Comparison of ENCODE assay signal across 8 cellular contexts in the genomic region with DNA sequence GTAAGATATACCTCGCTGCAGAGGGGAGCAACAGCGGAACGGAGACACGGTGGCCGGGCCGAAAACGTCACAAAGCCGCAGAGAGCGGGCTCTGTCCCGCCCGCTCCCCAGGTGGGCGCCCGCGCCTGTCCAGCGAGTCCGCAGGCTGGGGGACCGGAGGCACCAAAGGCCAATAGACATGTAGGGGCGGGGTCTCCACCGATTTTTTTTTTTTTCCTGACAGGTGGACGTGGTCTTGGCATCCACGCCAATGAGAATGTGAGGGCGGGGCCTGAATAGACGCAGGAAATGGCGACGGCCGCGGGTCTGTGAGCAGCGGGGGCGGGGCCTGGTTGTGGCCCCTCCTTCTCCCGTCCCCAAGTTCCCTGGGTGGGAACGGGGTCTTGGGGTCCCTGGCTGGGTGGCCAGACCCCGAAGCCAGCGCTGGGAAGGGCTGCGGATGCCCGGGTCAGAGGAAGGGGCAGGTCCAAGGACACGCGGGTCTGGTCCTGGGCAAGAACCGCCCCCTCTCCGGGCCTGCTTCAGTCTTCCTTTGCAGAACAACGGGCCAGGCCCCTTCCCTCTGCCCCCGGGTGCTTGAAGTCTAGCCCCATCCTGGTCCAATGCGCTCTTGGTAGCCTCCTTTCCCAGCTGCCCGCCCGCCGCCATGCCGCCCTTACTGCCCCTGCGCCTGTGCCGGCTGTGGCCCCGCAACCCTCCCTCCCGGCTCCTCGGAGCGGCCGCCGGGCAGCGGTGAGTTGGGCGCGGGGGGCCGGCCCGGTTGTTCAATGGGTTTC. TPM values are rescaled to one million over a fixed set of nuclear protein-coding genes. Genes with fewer than 3 reads are reported as not detected.
DNase-seq lines count a peak whose midpoint lies in the region; ATAC-seq and TF ChIP-seq lines count a peak whose summit lies in the region.

A gene with protein sequence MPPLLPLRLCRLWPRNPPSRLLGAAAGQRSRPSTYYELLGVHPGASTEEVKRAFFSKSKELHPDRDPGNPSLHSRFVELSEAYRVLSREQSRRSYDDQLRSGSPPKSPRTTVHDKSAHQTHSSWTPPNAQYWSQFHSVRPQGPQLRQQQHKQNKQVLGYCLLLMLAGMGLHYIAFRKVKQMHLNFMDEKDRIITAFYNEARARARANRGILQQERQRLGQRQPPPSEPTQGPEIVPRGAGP (plus strand): TSS at position 340 of the 776 bp plus-strand sequence. CDS start 307 bp downstream, at position 647.

- H3K9me3 ChIP-seq in duodenal mucosa (ENCODE audit: control insufficient read depth in 1 of 2, low read length in 2 of 2) = no peaks in the 10 kb centered on the region

- no peaks in the 10 kb centered on the region for H3K36me3 ChIP-seq in ACC112 (ENCODE audit: insufficient read depth, low read length)
- H3K36me3 ChIP-seq in duodenal mucosa (ENCODE audit: control insufficient read depth in 1 of 2, insufficient read depth in 2 of 2, low read length in 2 of 2) = no peaks in the 10 kb centered on the region

- ATAC-seq in GM19025 (IDR thresholded peaks at IDR 0.05; ENCODE audit: low read depth, unreplicated experiment) = peak; percentile 41
- peak; percentile 41 for ATAC-seq in HG03460 (IDR thresholded peaks at IDR 0.05; ENCODE audit: unreplicated experiment)
- ATAC-seq in activated CD8-positive, alpha-beta T cell treated with anti-CD3 and anti-CD28 coated beads for 36 hours = peak; percentile 60

- no peak for TF ChIP-seq POLR2A in lower leg skin (IDR thresholded peaks at IDR 0.05)

- peaks cover 20% of the 10 kb centered on the region for H3K79me2 ChIP-seq in ACC112 (ENCODE audit: control insufficient read depth, insufficient read depth, low read length, unreplicated experiment)

- peak within 1 kb of the TSS; percentile 70 for H2AFZ ChIP-seq in ACC112 (ENCODE audit: low read length, unreplicated experiment)

- no peak for TF ChIP-seq CTCF in activated CD8-positive, alpha-beta T cell treated with anti-CD3 and anti-CD28 coated beads for 36 hours (IDR thresholded peaks at IDR 0.05)
- TF ChIP-seq CTCF in lower leg skin (IDR thresholded peaks at IDR 0.05) = no peak

- intact Hi-C loops in activated CD8-positive, alpha-beta T cell treated with anti-CD3 and anti-CD28 coated beads for 36 hours (cut with micrococcal nuclease) = no loop called here
- intact Hi-C loops in lower leg skin (cut with DNase I; ENCODE audit: low total_unique reads) = no loop called here

- peaks cover 10% of the 10 kb centered on the region for H3K4me1 ChIP-seq in ACC112 (ENCODE audit: control insufficient read depth, insufficient read depth, low read length, unreplicated experiment)
- H3K4me1 ChIP-seq in duodenal mucosa (ENCODE audit: control insufficient read depth in 1 of 2, insufficient read depth in 2 of 2, low read length in 2 of 2) = peaks cover 41 to 60% of the 10 kb centered on the region in 2 donors

- H3K4me3 ChIP-seq in ACC112 (ENCODE audit: low read depth, low read length) (peak within 1 kb of the TSS; percentile 76), duodenal mucosa (ENCODE audit: low read depth in 1 of 2, low read length in 2 of 2) (peak within 1 kb of the TSS; percentile 83 to 86), lower leg skin (ENCODE audit: low read depth, poor library complexity, severe bottlenecking) (peak within 1 kb of the TSS; percentile 58)

- DNase-seq in NCI-H748 (lab: John Stamatoyannopoulos, UW; ENCODE audit: unreplicated experiment) (peak; percentile 98), lower leg skin (ENCODE audit: low spot score in 2 of 2) (peak; percentile 91 to 98)
- DNase-seq in activated CD8-positive, alpha-beta T cell treated with anti-CD3 and anti-CD28 coated beads for 36 hours = peak; percentile 95
- peak; percentile 91 for DNase-seq in stimulated activated CD4-positive, alpha-beta T cell treated with anti-CD3 and anti-CD28 coated beads, Interleukin-4, amount 100 ng/mL, for 24 hours

- H3K27ac ChIP-seq in ACC112 (ENCODE audit: low read depth, low read length) (no peak within 1 kb of the TSS), duodenal mucosa (ENCODE audit: low read depth, low read length) (peak within 1 kb of the TSS; percentile 84)

- no peaks in the 10 kb centered on the region for H3K27me3 Mint-ChIP-seq in activated CD8-positive, alpha-beta T cell treated with anti-CD3 and anti-CD28 coated beads for 36 hours

- peaks cover 9% of the 10 kb centered on the region for H3K36me3 Mint-ChIP-seq in activated CD8-positive, alpha-beta T cell treated with anti-CD3 and anti-CD28 coated beads for 36 hours (ENCODE audit: low read depth)

- H3K4me3 Mint-ChIP-seq in activated CD8-positive, alpha-beta T cell treated with anti-CD3 and anti-CD28 coated beads for 36 hours = peak within 1 kb of the TSS; percentile 81

- peaks cover 29% of the 10 kb centered on the region for H3K4me1 Mint-ChIP-seq in activated CD8-positive, alpha-beta T cell treated with anti-CD3 and anti-CD28 coated beads for 36 hours (ENCODE audit: low read depth)

- CTCF ChIA-PET in activated CD8-positive, alpha-beta T cell treated with anti-CD3 and anti-CD28 coated beads for 36 hours (lab: Charles Lee) = interaction anchor here (1.1 to 1.5 kb wide), 4 partner anchors 26 to 74 kb away, joined by 3 to 5 read pairs (median 4); no protein-coding TSS in a partner anchor

- POLR2A ChIA-PET in activated CD8-positive, alpha-beta T cell treated with anti-CD3 and anti-CD28 coated beads for 36 hours (lab: Charles Lee) = interaction anchor here (1.0 to 4.6 kb wide), 6 partner anchors 9 to 45 kb away, joined by 3 to 39 read pairs (median 4); a partner anchor contains a TSS

- H3K27me3 ChIP-seq in ACC112 (ENCODE audit: insufficient read depth, low read length) (no peaks in the 10 kb centered on the region), duodenal mucosa (ENCODE audit: control insufficient read depth in 1 of 2, insufficient read depth in 2 of 2, low read length in 2 of 2) (no peaks in the 10 kb centered on the region)

- no peaks in the 10 kb centered on the region for H3K9me3 Mint-ChIP-seq in activated CD8-positive, alpha-beta T cell treated with anti-CD3 and anti-CD28 coated beads for 36 hours

- peak within 1 kb of the TSS; percentile 83 for H3K27ac Mint-ChIP-seq in activated CD8-positive, alpha-beta T cell treated with anti-CD3 and anti-CD28 coated beads for 36 hours

- H3K9ac ChIP-seq in duodenal mucosa (ENCODE audit: low read depth in 1 of 2, low read length in 2 of 2) = peak within 1 kb of the TSS; percentile 90 to 92

- WGBS in lower leg skin, 2 donors = 0 to 2% methylated on average over 37 to 57 of the region's 59 CpGs

RNA-seq across cellular contexts. Expression of the gene that starts here (rescaled TPM):
- total RNA-seq in activated CD8-positive, alpha-beta T cell treated with anti-CD3 and anti-CD28 coated beads for 36 hours = 10 to 100 TPM; 25.8 to 26.1 TPM
- 10 to 100 TPM; 19.2 to 37.6 (median 30.8) TPM for total RNA-seq in lower leg skin
